25 cellular contexts compared by ENCODE assay signal in genomic region chr3:194329566-194329965, GRCh38. TPM values are rescaled to one million over a fixed set of nuclear protein-coding genes. Genes with fewer than 3 reads are reported as not detected.
DNase-seq lines count a peak whose midpoint lies in the region; ATAC-seq, FAIRE-seq and TF ChIP-seq lines count a peak whose summit lies in the region.
"Had no signal": no experiment of that assay in that cellular context is flagged by ENCODE, and none has a peak within 500 bp of the region (broad histone marks: within the 10 kb centered on the region; RNA-seq: fewer than 3 reads in every experiment).

No MANE protein-coding gene starts in this region.

- H3K14ac ChIP-seq in H1 (ENCODE audit: insufficient read length), result no peak overlapping the region

- no peak overlapping the region for H3K18ac ChIP-seq in H1 (ENCODE audit: extremely low read depth, low read length)

- WGBS in H1 (ENCODE audit: extremely low coverage in 1 of 2, insufficient coverage in 1 of 2, insufficient read length in 1 of 2, insufficient replicate concordance in 2 of 2, low coverage in 1 of 2, low lambda C conversion rate in 2 of 2, missing lambda C conversion rate in 1 of 2), 2 experiments, result 86% methylated on average over 6 of the region's 9 CpGs; no CpG with 5 or more reads in 1 of the 2 experiments
- WGBS in psoas muscle, 3 donors, result 35 to 39% (median 36%) methylated on average over 9 of the region's 9 CpGs

- POLR2A ChIA-PET in H1 (lab: Charles Lee; ENCODE audit: partially characterized antibody), result no interaction called here

- intact Hi-C loops in cardiac septum (cut with DNase I), result no loop called here
- intact Hi-C loops in psoas muscle (cut with DNase I), result no loop called here

- no peak for DNase-seq in right atrium auricular region (ENCODE audit: low spot score)
- no peak for DNase-seq in cardiac septum (ENCODE audit: low spot score)
- no peak for DNase-seq in H1 (ENCODE audit: low read depth in 1 of 2, low spot score in 2 of 2)
- no peak for DNase-seq in psoas muscle
- no peak for DNase-seq in activated CD4-positive, CD25-positive, alpha-beta regulatory T cell treated with anti-CD3 and anti-CD28 coated beads, Interleukin-2, amount 50 U/mL, for 72 hours
- no peak for DNase-seq in Karpas-422
- DNase-seq in effector CD8-positive, alpha-beta T cell (lab: John Stamatoyannopoulos, UW), result no peak
- DNase-seq: Calu3, DMS79 treated with DMSO at 0.1 percent for 48 hours, GF-D8, MM.1S, NCI-H1694, NCI-H2029 treated with DMSO at 0.1 percent for 48 hours, NCI-H446 treated with DMSO at 0.1 percent for 48 hours, NCI-H69 had no signal

- H3K56ac ChIP-seq in H1 (replicated peaks; ENCODE audit: insufficient read length, low read depth, low read length), result no peak overlapping the region

- H3K4me1 ChIP-seq in right atrium auricular region, result peaks cover 0 to 42% of the 10 kb centered on the region in 2 donors
- H3K4me1 ChIP-seq in H1 (replicated peaks in 1 of 4; ENCODE audit: control insufficient read depth in 3 of 4, insufficient read depth in 4 of 4, low read length in 3 of 4), result peaks cover 0 to 2% (median 0%) of the 10 kb centered on the region in 4 experiments; a peak in 3 of 7 replicates
- peaks cover 10% of the 10 kb centered on the region for H3K4me1 ChIP-seq in psoas muscle
- H3K4me1 ChIP-seq in Karpas-422 (ENCODE audit: low read length), result 0 out of 2 replicates have a peak, but pooled peaks cover 2% of the 10 kb centered on the region

- no peak overlapping the region for H2BK15ac ChIP-seq in H1 (ENCODE audit: low read length)

- H3K9ac ChIP-seq in H1 (replicated peaks in 1 of 4; ENCODE audit: extremely low read depth in 1 of 4, low read depth in 3 of 4, low read length in 3 of 4) (no peak overlapping the region), Karpas-422 (ENCODE audit: low read length) (no peak overlapping the region)

- FAIRE-seq in H1 (lab: Jason Lieb, UNC), result no peak
- FAIRE-seq: GM12891, H54, HepG2, K562 had no signal

- H2BK5ac ChIP-seq in H1 (ENCODE audit: low read depth, low read length), result no peak overlapping the region

- H4K91ac ChIP-seq in H1 (replicated peaks; ENCODE audit: insufficient read length, low read length), result no peak overlapping the region

- H2AFZ ChIP-seq in H1 (ENCODE audit: low read length) (no peak overlapping the region), Karpas-422 (ENCODE audit: low read length) (no peak overlapping the region)

- no peak overlapping the region for H4K8ac ChIP-seq in H1 (ENCODE audit: extremely low read depth, insufficient read depth, low read length)

- H3K27me3 ChIP-seq in right atrium auricular region (peaks cover 0 to 8% of the 10 kb centered on the region in 2 donors), H1 (replicated peaks in 1 of 4; ENCODE audit: control insufficient read depth in 3 of 4, extremely low read depth in 1 of 4, insufficient read depth in 3 of 4, low read length in 3 of 4) (peaks cover 0 to 24% (median 17%) of the 10 kb centered on the region in 4 experiments; a peak in 5 of 7 replicates), psoas muscle (ENCODE audit: insufficient read depth in 3 of 3, low read length in 2 of 3) (no peaks in the 10 kb centered on the region), Karpas-422 (ENCODE audit: low read length) (no peaks in the 10 kb centered on the region)

- peak overlapping the region; percentile 25; the same call in 1 of the 2 replicates for H2BK20ac ChIP-seq in H1 (ENCODE audit: low read length)

- H2BK12ac ChIP-seq in H1 (ENCODE audit: low read depth, low read length), result no peak overlapping the region

- H3K4ac ChIP-seq in H1 (replicated peaks; ENCODE audit: insufficient read length, low read depth, low read length), result no peak overlapping the region

- H3K4me3 ChIP-seq in right atrium auricular region, result no peak overlapping the region
- no peak overlapping the region for H3K4me3 ChIP-seq in H1 (ENCODE audit: extremely low read depth in 1 of 4, insufficient read depth in 2 of 4, low read depth in 3 of 4, low read length in 4 of 4)
- H3K4me3 ChIP-seq in psoas muscle, result no peak overlapping the region
- no peak overlapping the region for H3K4me3 ChIP-seq in Karpas-422 (ENCODE audit: low read length)
- H3K4me3 ChIP-seq: K562 had no signal

- no peak for TF ChIP-seq POLR2A in H1 (IDR thresholded peaks at IDR 0.05; ENCODE audit: control extremely low read depth in 1 of 2, low read depth in 2 of 2, low read length in 2 of 2)

- no peak overlapping the region for H2BK120ac ChIP-seq in H1 (replicated peaks; ENCODE audit: low read depth, low read length)

- H3K27ac ChIP-seq in right atrium auricular region (peak overlapping the region; percentile 49 to 62), H1 (ENCODE audit: low read depth, low read length) (no peak overlapping the region), psoas muscle (no peak overlapping the region), Karpas-422 (ENCODE audit: low read length) (no peak overlapping the region)

- ATAC-seq in psoas muscle, result peak in 3 of 4 donors; percentile 20 to 64 (median 62)
- ATAC-seq: HepG2, K562, Panc1 had no signal

- no peaks in the 10 kb centered on the region for H3K79me2 ChIP-seq in H1 (ENCODE audit: control insufficient read depth in 1 of 2, insufficient read depth in 2 of 2, low read length in 2 of 2)
- H3K79me2 ChIP-seq in Karpas-422 (ENCODE audit: low read length), result no peaks in the 10 kb centered on the region

- TF ChIP-seq CTCF in right atrium auricular region (IDR thresholded peaks at IDR 0.05) (no peak), H1 (IDR thresholded peaks at IDR 0.05; ENCODE audit: control extremely low read depth in 1 of 3, insufficient read depth in 1 of 3, low read depth in 1 of 3, low read length in 3 of 3) (no peak), psoas muscle (IDR thresholded peaks at IDR 0.05) (no peak)

- no peaks in the 10 kb centered on the region for H3K9me3 ChIP-seq in right atrium auricular region
- peaks cover 0 to 16% of the 10 kb centered on the region in 2 experiments; a peak in 1 of 4 replicates for H3K9me3 ChIP-seq in H1 (ENCODE audit: insufficient read depth in 2 of 2, low read depth in 1 of 2, low read length in 1 of 2)
- H3K9me3 ChIP-seq in psoas muscle, result no peaks in the 10 kb centered on the region
- H3K9me3 ChIP-seq in Karpas-422 (ENCODE audit: low read length), result peaks cover 25% of the 10 kb centered on the region; the same call in 1 of the 2 replicates

- peaks cover 26% of the 10 kb centered on the region for H3K23me2 ChIP-seq in H1 (ENCODE audit: low read depth, low read length)

- no peak overlapping the region for H3K4me2 ChIP-seq in H1 (ENCODE audit: insufficient read depth in 1 of 2, low read depth in 2 of 2, low read length in 2 of 2)
- no peak overlapping the region for H3K4me2 ChIP-seq in Karpas-422 (ENCODE audit: low read depth, low read length, poor library complexity, severe bottlenecking)

- H3K9me2 ChIP-seq in Karpas-422 (replicated peaks; ENCODE audit: insufficient read depth, low read length), result no peaks in the 10 kb centered on the region

- no peak for TF ChIP-seq EP300 in H1 (IDR thresholded peaks at IDR 0.05; ENCODE audit: borderline replicate concordance in 1 of 2, low read depth in 2 of 2, low read length in 2 of 2)

- no peak overlapping the region for H4K5ac ChIP-seq in H1 (ENCODE audit: insufficient read length, low read depth, low read length)

- peaks cover 14% of the 10 kb centered on the region for H3K79me1 ChIP-seq in H1 (ENCODE audit: low read depth, low read length)

- no peak for TF ChIP-seq RAD21 in H1 (IDR thresholded peaks at IDR 0.05 in 1 of 2, conservative IDR thresholded peaks at IDR 0.05 in 1 of 2; ENCODE audit: low read depth in 2 of 2, low read length in 2 of 2)

- H3K36me3 ChIP-seq in right atrium auricular region (no peaks in the 10 kb centered on the region), H1 (ENCODE audit: control insufficient read depth in 2 of 4, insufficient read depth in 4 of 4, low read length in 3 of 4) (no peaks in the 10 kb centered on the region; a peak in 1 of 8 replicates), psoas muscle (ENCODE audit: insufficient read depth in 1 of 2, low read depth in 1 of 2) (no peaks in the 10 kb centered on the region), Karpas-422 (ENCODE audit: insufficient read depth, low read length) (no peaks in the 10 kb centered on the region)

- H3K23ac ChIP-seq in H1 (ENCODE audit: insufficient read length), result no peak overlapping the region

- H4K20me1 ChIP-seq in H1 (replicated peaks in 1 of 2; ENCODE audit: control insufficient read depth in 1 of 2, insufficient read depth in 2 of 2, low read length in 2 of 2) (peaks cover 0 to 21% of the 10 kb centered on the region in 2 experiments), Karpas-422 (ENCODE audit: insufficient read depth, low read depth, low read length) (no peaks in the 10 kb centered on the region; the same call in 1 of the 2 replicates)

- CTCF ChIA-PET in H1 (lab: Charles Lee; ENCODE audit: partially characterized antibody), result interaction anchor here (1.2 to 2.4 kb wide), 9 partner anchors 9 to 239 kb away, joined by 3 to 37 read pairs (median 8); no protein-coding TSS in a partner anchor

- H2AK5ac ChIP-seq in H1 (ENCODE audit: low read depth, low read length), result no peak overlapping the region

RNA-seq across cellular contexts. Expression of gene CPN2, which starts 21.6 kb away (rescaled TPM):
- not detected for total RNA-seq in right atrium auricular region
- 0.35 TPM for total RNA-seq in cardiac septum
- total RNA-seq in H1 (2021; fragmentation: NEBNext Ultra II Directional; extraction: Animal tissue kit (Norgen Biotek cat#: 25700)), result not detected in 2 replicates
- polyA plus RNA-seq in H1 (2011; rRNA removed), result 0.03 TPM in 1 of 2 replicates, not detected in the other
- not detected for polyA plus RNA-seq in H1 (2011; cell fraction: cytosol; rRNA removed)
- polyA plus RNA-seq in H1 (2011; cell fraction: nucleus; rRNA removed), result not detected
- 0.12 TPM in 1 of 4 replicates, not detected in the others for polyA plus RNA-seq in H1 (2012, experiment 1 of 2)
- not detected for polyA plus RNA-seq in H1 (2012, experiment 2 of 2)
- 0.02 TPM for polyA plus RNA-seq in H1 (2013, experiment 1 of 2)
- polyA plus RNA-seq in H1 (2013, experiment 2 of 2), result 0.02 TPM
- not detected in 2 replicates for polyA minus RNA-seq in H1 (2011; rRNA and poly(A)+ RNA removed)
- not detected for polyA minus RNA-seq in H1 (2011; cell fraction: cytosol; rRNA and poly(A)+ RNA removed)
- polyA minus RNA-seq in H1 (2011; cell fraction: nucleus; rRNA and poly(A)+ RNA removed), result not detected
- under 1 TPM in 1 of 4 donors, not detected in 3; 0.13 TPM for total RNA-seq in psoas muscle
- under 1 TPM in 1 of 3 donors, not detected in 2; 0.03 TPM for polyA plus RNA-seq in psoas muscle
- not detected in 2 replicates for total RNA-seq in Karpas-422 (2014; rRNA removed; shearing (Covaris generic); ENCODE audit: low replicate concordance)
- total RNA-seq: A172, Calu3, HT1080, K562, OCI-LY7, SK-MEL-5 had no signal
- polyA plus RNA-seq: BJ, K562 had no signal

RNA-seq across cellular contexts. Expression of gene LRRC15, which starts 40.0 kb away (rescaled TPM):
- total RNA-seq in right atrium auricular region, result under 1 TPM; 0.07 to 0.08 TPM
- 0.38 TPM for total RNA-seq in cardiac septum
- total RNA-seq in H1 (2021; fragmentation: NEBNext Ultra II Directional; extraction: Animal tissue kit (Norgen Biotek cat#: 25700)), result 0.37 and 0.40 TPM in 2 replicates
- 0.15 and 0.17 TPM in 2 replicates for polyA plus RNA-seq in H1 (2011; rRNA removed)
- polyA plus RNA-seq in H1 (2011; cell fraction: cytosol; rRNA removed), result 0.08 TPM
- polyA plus RNA-seq in H1 (2011; cell fraction: nucleus; rRNA removed), result 0.19 TPM
- polyA plus RNA-seq in H1 (2012, experiment 1 of 2), result 0.11 to 0.16 TPM (median 0.16 TPM) in 3 of 4 replicates, not detected in the other
- 0.07 TPM for polyA plus RNA-seq in H1 (2012, experiment 2 of 2)
- polyA plus RNA-seq in H1 (2013, experiment 1 of 2), result 0.34 TPM
- polyA plus RNA-seq in H1 (2013, experiment 2 of 2), result 0.42 TPM
- polyA minus RNA-seq in H1 (2011; rRNA and poly(A)+ RNA removed), result 0.17 and 0.32 TPM in 2 replicates
- polyA minus RNA-seq in H1 (2011; cell fraction: cytosol; rRNA and poly(A)+ RNA removed), result not detected
- polyA minus RNA-seq in H1 (2011; cell fraction: nucleus; rRNA and poly(A)+ RNA removed), result 0.10 TPM
- under 1 TPM in 2 of 4 donors, not detected in 2; 0.04 to 0.09 TPM for total RNA-seq in psoas muscle
- polyA plus RNA-seq in psoas muscle, result under 1 TPM in 1 of 3 donors, not detected in 2; 0.01 TPM
- total RNA-seq in Karpas-422 (2014; rRNA removed; shearing (Covaris generic); ENCODE audit: low replicate concordance), result not detected in 2 replicates
- total RNA-seq: Calu3, HepG2, K562, OCI-LY7, SK-MEL-5 had no signal
- polyA plus RNA-seq: HepG2, K562 had no signal

Comparison
In these comparisons a context has a peak if more than half of its experiments do, and no peak if none do; other contexts are left out.
1. H3K27ac ChIP-seq: peak in right atrium auricular region (2 of 2); none in H1 (single experiment), psoas muscle (single experiment) and Karpas-422 (single experiment).